Comparison of ENCODE assay signal across 2 cellular contexts in genomic region chr9:35342221-35342620, GRCh38.
TF ChIP-seq lines count a peak whose summit lies in the region.

No MANE protein-coding gene starts in this region.

TF ChIP-seq in GM23338, 12 proteins besides CTCF, POLR2A, EP300 and RAD21:
- no peak for TF ChIP-seq ZNF462 (CRISPR knock-in tag; IDR thresholded peaks at IDR 0.05)
- no peak for TF ChIP-seq JUNB (IDR thresholded peaks at IDR 0.05; ENCODE audit: unreplicated experiment)
- no peak for TF ChIP-seq REST (IDR thresholded peaks at IDR 0.05; ENCODE audit: unreplicated experiment)
- no peak for TF ChIP-seq CREB1 (CRISPR knock-in tag; IDR thresholded peaks at IDR 0.05; ENCODE audit: low read depth)
- no peak for TF ChIP-seq STAT1 (IDR thresholded peaks at IDR 0.05; ENCODE audit: unreplicated experiment)
- TF ChIP-seq NANOG (IDR thresholded peaks at IDR 0.05; ENCODE audit: borderline replicate concordance) = no peak
- no peak for TF ChIP-seq ETS1 (IDR thresholded peaks at IDR 0.05)
- TF ChIP-seq ZNF331 (CRISPR knock-in tag; IDR thresholded peaks at IDR 0.05; ENCODE audit: low read depth) = no peak
- TF ChIP-seq POLR2AphosphoS5 (IDR thresholded peaks at IDR 0.05; ENCODE audit: low read depth) = no peak

TF ChIP-seq in HepG2, 621 proteins besides CTCF, POLR2A, EP300 and RAD21 (continued from another document):
- TF ChIP-seq SNAPC4 (CRISPR knock-in tag; IDR thresholded peaks at IDR 0.05) (no peak), ZFP41 (CRISPR knock-in tag; IDR thresholded peaks at IDR 0.05; ENCODE audit: borderline replicate concordance) (no peak), ARNTL (CRISPR knock-in tag; IDR thresholded peaks at IDR 0.05) (no peak), ZNF800 (CRISPR knock-in tag; IDR thresholded peaks at IDR 0.05) (no peak)
